ENCODE assay signal across 18 cellular contexts in the genomic region with DNA sequence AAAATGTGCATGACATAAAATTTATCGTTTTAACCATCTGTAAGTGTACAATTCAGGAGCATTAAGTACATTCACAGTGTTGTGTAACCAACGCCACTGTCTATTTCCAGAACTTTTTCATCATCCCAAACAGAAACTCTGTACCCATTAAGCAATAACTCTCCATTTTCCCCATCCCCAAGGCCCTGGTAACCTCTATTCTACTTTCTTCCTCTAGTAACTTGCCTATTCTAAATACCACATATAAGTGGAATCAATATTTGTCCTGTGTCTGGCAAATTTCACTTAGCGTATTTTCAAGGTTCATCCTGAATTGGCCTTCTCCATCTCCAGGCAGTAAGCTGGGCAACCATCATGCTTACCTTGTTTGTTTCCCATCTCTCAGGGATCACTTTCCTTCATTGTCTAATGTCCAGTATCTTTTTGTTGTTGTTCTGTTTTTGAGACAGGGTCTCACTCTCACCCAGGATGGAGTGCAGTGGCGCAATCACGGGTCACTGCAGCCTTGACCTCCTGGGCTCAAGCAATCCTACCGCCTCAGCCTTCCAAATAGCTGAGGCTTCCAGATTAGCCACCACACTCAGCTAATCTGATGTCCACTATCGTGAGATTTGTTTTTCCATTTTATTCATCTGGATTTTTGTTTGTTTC.
"Had no signal": no experiment of that assay in that cellular context is flagged by ENCODE, and none has a peak within 500 bp of the region (broad histone marks: within the 10 kb centered on the region; RNA-seq: fewer than 3 reads in every experiment).

No MANE protein-coding gene starts in this region.

- H3K4me3 Mint-ChIP-seq: natural killer cell; stimulated activated naive CD8-positive, alpha-beta T cell treated with anti-CD3 and anti-CD28 coated beads, Interleukin-15, amount 100 ng/mL, for 72 hours had no signal

- H3K9me3 Mint-ChIP-seq: activated naive CD4-positive, alpha-beta T cell treated with anti-CD3 and anti-CD28 coated beads, Interleukin-2, amount 50 U/mL, for 72 hours; natural killer cell; stimulated activated naive CD8-positive, alpha-beta T cell treated with anti-CD3 and anti-CD28 coated beads, Interleukin-15, amount 100 ng/mL, for 72 hours had no signal

- H3K27me3 ChIP-seq: cardiac muscle cell, foreskin keratinocyte, hepatocyte, ovary, suprapubic skin, transverse colon, uterus had no signal

- H3K36me3 Mint-ChIP-seq: natural killer cell had no signal

- H3K36me3 ChIP-seq: cardiac muscle cell, lower lobe of right lung, ovary, suprapubic skin, transverse colon, uterus had no signal

- H3K27ac Mint-ChIP-seq: activated naive CD4-positive, alpha-beta T cell treated with anti-CD3 and anti-CD28 coated beads, Interleukin-2, amount 50 U/mL, for 72 hours; natural killer cell; stimulated activated naive CD8-positive, alpha-beta T cell treated with anti-CD3 and anti-CD28 coated beads, Interleukin-15, amount 100 ng/mL, for 72 hours had no signal

- H3K9me3 ChIP-seq: lower lobe of right lung, ovary, suprapubic skin, transverse colon, uterus had no signal

- H3K27me3 Mint-ChIP-seq: stimulated activated naive CD8-positive, alpha-beta T cell treated with anti-CD3 and anti-CD28 coated beads, Interleukin-15, amount 100 ng/mL, for 72 hours had no signal

- H3K4me1 ChIP-seq: foreskin keratinocyte, lower lobe of right lung, suprapubic skin, transverse colon, uterus had no signal

- ATAC-seq: foreskin keratinocyte; left cardiac atrium; lower lobe of right lung; natural killer cell; sciatic nerve; stimulated activated naive CD8-positive, alpha-beta T cell treated with anti-CD3 and anti-CD28 coated beads, Interleukin-15, amount 100 ng/mL, for 72 hours had no signal

- H3K4me3 ChIP-seq: cardiac muscle cell, hepatocyte, lower lobe of right lung, ovary, smooth muscle cell, suprapubic skin, transverse colon, uterus had no signal

- H3K4me1 Mint-ChIP-seq: natural killer cell had no signal

- DNase-seq: activated CD4-positive, CD25-positive, alpha-beta regulatory T cell treated with anti-CD3 and anti-CD28 coated beads, Interleukin-2, amount 50 U/mL, for 72 hours; activated gamma-delta T cell; foreskin keratinocyte; left cardiac atrium; lower lobe of right lung; natural killer cell; ovary; stimulated activated CD4-positive, alpha-beta T cell treated with anti-CD3 and anti-CD28 coated beads, Interleukin-4, amount 100 ng/mL, for 1 hour; stimulated activated naive CD8-positive, alpha-beta T cell treated with anti-CD3 and anti-CD28 coated beads, Interleukin-15, amount 100 ng/mL, for 72 hours; transverse colon; uterus had no signal

- H3K27ac ChIP-seq: cardiac muscle cell, epithelial cell of prostate, foreskin keratinocyte, hepatocyte, lower lobe of right lung, ovary, suprapubic skin, transverse colon, uterus had no signal
